In the genomic region with DNA sequence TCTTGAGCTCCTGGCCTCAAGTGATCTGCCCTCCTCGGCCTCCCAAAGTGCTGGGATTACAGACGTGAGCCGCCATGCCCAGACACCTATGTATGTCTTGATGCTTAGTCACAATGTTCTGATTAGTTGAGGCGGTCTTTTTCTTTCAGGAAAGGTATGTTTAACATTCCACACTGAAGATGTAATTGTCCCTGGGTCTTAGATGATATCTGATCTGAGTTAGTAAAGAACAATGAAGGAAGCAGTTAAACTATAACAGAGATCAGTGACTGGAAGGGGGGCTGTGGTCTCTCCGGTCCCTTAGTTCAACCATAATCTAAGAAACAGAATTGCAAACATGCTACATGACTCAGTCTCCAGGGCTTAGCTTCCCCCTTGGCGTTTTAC, we compare ENCODE assay signal across 1 cellular context.
TF ChIP-seq lines count a peak whose summit lies in the region.

No MANE protein-coding gene starts in this region.

TF ChIP-seq in HepG2, 621 proteins besides CTCF, POLR2A, EP300 and RAD21 (continued from another document):
- TF ChIP-seq, protein P1, sequence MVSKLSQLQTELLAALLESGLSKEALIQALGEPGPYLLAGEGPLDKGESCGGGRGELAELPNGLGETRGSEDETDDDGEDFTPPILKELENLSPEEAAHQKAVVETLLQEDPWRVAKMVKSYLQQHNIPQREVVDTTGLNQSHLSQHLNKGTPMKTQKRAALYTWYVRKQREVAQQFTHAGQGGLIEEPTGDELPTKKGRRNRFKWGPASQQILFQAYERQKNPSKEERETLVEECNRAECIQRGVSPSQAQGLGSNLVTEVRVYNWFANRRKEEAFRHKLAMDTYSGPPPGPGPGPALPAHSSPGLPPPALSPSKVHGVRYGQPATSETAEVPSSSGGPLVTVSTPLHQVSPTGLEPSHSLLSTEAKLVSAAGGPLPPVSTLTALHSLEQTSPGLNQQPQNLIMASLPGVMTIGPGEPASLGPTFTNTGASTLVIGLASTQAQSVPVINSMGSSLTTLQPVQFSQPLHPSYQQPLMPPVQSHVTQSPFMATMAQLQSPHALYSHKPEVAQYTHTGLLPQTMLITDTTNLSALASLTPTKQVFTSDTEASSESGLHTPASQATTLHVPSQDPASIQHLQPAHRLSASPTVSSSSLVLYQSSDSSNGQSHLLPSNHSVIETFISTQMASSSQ (IDR thresholded peaks at IDR 0.05; ENCODE audit: low read depth): peak; percentile 75
- TF ChIP-seq, protein P1 (CRISPR knock-in tag; IDR thresholded peaks at IDR 0.05; ENCODE audit: borderline replicate concordance): no peak
- TF ChIP-seq GATAD2A (CRISPR knock-in tag; IDR thresholded peaks at IDR 0.05) (peak; percentile 59), ZNF577 (CRISPR knock-in tag; IDR thresholded peaks at IDR 0.05; ENCODE audit: borderline replicate concordance, low read depth) (no peak), MTF1 (CRISPR knock-in tag; IDR thresholded peaks at IDR 0.05) (no peak), ZNF780A (CRISPR knock-in tag; IDR thresholded peaks at IDR 0.05) (no peak), POGZ (CRISPR knock-in tag; IDR thresholded peaks at IDR 0.05) (0 out of 2 replicates have a peak, but pooled peaks have one; percentile 8), AHR (CRISPR knock-in tag; IDR thresholded peaks at IDR 0.05) (no peak), NBN (conservative IDR thresholded peaks at IDR 0.05) (no peak), GATA4 (IDR thresholded peaks at IDR 0.05; ENCODE audit: borderline replicate concordance, low read depth) (0 out of 2 replicates have a peak, but pooled peaks have one; percentile 14), ZNF629 (CRISPR knock-in tag; conservative IDR thresholded peaks at IDR 0.05) (no peak), TCF7 (IDR thresholded peaks at IDR 0.05; ENCODE audit: low read depth) (peak; percentile 54; the same call in 1 of the 2 replicates), SOX5 (CRISPR knock-in tag; IDR thresholded peaks at IDR 0.05; ENCODE audit: borderline replicate concordance) (peak; percentile 91), NCOA2 (CRISPR knock-in tag; IDR thresholded peaks at IDR 0.05) (peak; percentile 16; the same call in 1 of the 2 replicates), HOXA7 (CRISPR knock-in tag; IDR thresholded peaks at IDR 0.05) (no peak)
- TF ChIP-seq, protein P2, sequence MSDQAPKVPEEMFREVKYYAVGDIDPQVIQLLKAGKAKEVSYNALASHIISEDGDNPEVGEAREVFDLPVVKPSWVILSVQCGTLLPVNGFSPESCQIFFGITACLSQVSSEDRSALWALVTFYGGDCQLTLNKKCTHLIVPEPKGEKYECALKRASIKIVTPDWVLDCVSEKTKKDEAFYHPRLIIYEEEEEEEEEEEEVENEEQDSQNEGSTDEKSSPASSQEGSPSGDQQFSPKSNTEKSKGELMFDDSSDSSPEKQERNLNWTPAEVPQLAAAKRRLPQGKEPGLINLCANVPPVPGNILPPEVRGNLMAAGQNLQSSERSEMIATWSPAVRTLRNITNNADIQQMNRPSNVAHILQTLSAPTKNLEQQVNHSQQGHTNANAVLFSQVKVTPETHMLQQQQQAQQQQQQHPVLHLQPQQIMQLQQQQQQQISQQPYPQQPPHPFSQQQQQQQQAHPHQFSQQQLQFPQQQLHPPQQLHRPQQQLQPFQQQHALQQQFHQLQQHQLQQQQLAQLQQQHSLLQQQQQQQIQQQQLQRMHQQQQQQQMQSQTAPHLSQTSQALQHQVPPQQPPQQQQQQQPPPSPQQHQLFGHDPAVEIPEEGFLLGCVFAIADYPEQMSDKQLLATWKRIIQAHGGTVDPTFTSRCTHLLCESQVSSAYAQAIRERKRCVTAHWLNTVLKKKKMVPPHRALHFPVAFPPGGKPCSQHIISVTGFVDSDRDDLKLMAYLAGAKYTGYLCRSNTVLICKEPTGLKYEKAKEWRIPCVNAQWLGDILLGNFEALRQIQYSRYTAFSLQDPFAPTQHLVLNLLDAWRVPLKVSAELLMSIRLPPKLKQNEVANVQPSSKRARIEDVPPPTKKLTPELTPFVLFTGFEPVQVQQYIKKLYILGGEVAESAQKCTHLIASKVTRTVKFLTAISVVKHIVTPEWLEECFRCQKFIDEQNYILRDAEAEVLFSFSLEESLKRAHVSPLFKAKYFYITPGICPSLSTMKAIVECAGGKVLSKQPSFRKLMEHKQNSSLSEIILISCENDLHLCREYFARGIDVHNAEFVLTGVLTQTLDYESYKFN (CRISPR knock-in tag; conservative IDR thresholded peaks at IDR 0.05): peak; percentile 51
- TF ChIP-seq, protein P3, sequence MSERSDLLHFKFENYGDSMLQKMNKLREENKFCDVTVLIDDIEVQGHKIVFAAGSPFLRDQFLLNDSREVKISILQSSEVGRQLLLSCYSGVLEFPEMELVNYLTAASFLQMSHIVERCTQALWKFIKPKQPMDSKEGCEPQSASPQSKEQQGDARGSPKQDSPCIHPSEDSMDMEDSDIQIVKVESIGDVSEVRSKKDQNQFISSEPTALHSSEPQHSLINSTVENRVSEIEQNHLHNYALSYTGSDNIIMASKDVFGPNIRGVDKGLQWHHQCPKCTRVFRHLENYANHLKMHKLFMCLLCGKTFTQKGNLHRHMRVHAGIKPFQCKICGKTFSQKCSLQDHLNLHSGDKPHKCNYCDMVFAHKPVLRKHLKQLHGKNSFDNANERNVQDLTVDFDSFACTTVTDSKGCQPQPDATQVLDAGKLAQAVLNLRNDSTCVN (CRISPR knock-in tag; IDR thresholded peaks at IDR 0.05; ENCODE audit: borderline replicate concordance): no peak
- TF ChIP-seq, protein P4, sequence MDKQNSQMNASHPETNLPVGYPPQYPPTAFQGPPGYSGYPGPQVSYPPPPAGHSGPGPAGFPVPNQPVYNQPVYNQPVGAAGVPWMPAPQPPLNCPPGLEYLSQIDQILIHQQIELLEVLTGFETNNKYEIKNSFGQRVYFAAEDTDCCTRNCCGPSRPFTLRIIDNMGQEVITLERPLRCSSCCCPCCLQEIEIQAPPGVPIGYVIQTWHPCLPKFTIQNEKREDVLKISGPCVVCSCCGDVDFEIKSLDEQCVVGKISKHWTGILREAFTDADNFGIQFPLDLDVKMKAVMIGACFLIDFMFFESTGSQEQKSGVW (CRISPR knock-in tag; IDR thresholded peaks at IDR 0.05; ENCODE audit: borderline replicate concordance): no peak
- TF ChIP-seq, protein P5, sequence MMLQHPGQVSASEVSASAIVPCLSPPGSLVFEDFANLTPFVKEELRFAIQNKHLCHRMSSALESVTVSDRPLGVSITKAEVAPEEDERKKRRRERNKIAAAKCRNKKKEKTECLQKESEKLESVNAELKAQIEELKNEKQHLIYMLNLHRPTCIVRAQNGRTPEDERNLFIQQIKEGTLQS (CRISPR knock-in tag; IDR thresholded peaks at IDR 0.05): peak; percentile 38; the same call in 1 of the 2 replicates
